Comparison of ENCODE assay signal across 1 cellular context in genomic region chr2:168890006-168890782, GRCh38.
TF ChIP-seq lines count a peak whose summit lies in the region.

Gene SPC25, minus strand, starts transcription at chr2:168890430. Its CDS starts 911 bp downstream, at chr2:168889519.

TF ChIP-seq in HEK293, 187 proteins besides CTCF, POLR2A, EP300 and RAD21 (continued from another document and continues in another):
- TF ChIP-seq, protein P1, sequence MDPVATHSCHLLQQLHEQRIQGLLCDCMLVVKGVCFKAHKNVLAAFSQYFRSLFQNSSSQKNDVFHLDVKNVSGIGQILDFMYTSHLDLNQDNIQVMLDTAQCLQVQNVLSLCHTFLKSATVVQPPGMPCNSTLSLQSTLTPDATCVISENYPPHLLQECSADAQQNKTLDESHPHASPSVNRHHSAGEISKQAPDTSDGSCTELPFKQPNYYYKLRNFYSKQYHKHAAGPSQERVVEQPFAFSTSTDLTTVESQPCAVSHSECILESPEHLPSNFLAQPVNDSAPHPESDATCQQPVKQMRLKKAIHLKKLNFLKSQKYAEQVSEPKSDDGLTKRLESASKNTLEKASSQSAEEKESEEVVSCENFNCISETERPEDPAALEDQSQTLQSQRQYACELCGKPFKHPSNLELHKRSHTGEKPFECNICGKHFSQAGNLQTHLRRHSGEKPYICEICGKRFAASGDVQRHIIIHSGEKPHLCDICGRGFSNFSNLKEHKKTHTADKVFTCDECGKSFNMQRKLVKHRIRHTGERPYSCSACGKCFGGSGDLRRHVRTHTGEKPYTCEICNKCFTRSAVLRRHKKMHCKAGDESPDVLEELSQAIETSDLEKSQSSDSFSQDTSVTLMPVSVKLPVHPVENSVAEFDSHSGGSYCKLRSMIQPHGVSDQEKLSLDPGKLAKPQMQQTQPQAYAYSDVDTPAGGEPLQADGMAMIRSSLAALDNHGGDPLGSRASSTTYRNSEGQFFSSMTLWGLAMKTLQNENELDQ (tag by site-specific recombination; IDR thresholded peaks at IDR 0.05; ENCODE audit: low read depth), result no peak
- peak; percentile 70 for TF ChIP-seq ZNF341 (tag by site-specific recombination; IDR thresholded peaks at IDR 0.05; ENCODE audit: low read depth)
- peak; percentile 75 for TF ChIP-seq EGR2 (tag by site-specific recombination; IDR thresholded peaks at IDR 0.05; ENCODE audit: low read depth)
- no peak for TF ChIP-seq ZNF302 (tag by site-specific recombination; IDR thresholded peaks at IDR 0.05; ENCODE audit: low read depth)
- no peak for TF ChIP-seq ZNF223 (tag by site-specific recombination; IDR thresholded peaks at IDR 0.05)
- no peak for TF ChIP-seq ZFP41 (tag by site-specific recombination; IDR thresholded peaks at IDR 0.05; ENCODE audit: borderline replicate concordance)
- TF ChIP-seq, protein P2, sequence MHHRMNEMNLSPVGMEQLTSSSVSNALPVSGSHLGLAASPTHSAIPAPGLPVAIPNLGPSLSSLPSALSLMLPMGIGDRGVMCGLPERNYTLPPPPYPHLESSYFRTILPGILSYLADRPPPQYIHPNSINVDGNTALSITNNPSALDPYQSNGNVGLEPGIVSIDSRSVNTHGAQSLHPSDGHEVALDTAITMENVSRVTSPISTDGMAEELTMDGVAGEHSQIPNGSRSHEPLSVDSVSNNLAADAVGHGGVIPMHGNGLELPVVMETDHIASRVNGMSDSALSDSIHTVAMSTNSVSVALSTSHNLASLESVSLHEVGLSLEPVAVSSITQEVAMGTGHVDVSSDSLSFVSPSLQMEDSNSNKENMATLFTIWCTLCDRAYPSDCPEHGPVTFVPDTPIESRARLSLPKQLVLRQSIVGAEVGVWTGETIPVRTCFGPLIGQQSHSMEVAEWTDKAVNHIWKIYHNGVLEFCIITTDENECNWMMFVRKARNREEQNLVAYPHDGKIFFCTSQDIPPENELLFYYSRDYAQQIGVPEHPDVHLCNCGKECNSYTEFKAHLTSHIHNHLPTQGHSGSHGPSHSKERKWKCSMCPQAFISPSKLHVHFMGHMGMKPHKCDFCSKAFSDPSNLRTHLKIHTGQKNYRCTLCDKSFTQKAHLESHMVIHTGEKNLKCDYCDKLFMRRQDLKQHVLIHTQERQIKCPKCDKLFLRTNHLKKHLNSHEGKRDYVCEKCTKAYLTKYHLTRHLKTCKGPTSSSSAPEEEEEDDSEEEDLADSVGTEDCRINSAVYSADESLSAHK (tag by site-specific recombination; IDR thresholded peaks at IDR 0.05), result no peak
- TF ChIP-seq ZNF521 (tag by site-specific recombination; IDR thresholded peaks at IDR 0.05), result no peak
- no peak for TF ChIP-seq GLIS2 (tag by site-specific recombination; IDR thresholded peaks at IDR 0.05)
- 0 out of 2 replicates have a peak, but pooled peaks have one; percentile 17 for TF ChIP-seq PBX3 (CRISPR knock-in tag; IDR thresholded peaks at IDR 0.05)
- TF ChIP-seq, protein P3, sequence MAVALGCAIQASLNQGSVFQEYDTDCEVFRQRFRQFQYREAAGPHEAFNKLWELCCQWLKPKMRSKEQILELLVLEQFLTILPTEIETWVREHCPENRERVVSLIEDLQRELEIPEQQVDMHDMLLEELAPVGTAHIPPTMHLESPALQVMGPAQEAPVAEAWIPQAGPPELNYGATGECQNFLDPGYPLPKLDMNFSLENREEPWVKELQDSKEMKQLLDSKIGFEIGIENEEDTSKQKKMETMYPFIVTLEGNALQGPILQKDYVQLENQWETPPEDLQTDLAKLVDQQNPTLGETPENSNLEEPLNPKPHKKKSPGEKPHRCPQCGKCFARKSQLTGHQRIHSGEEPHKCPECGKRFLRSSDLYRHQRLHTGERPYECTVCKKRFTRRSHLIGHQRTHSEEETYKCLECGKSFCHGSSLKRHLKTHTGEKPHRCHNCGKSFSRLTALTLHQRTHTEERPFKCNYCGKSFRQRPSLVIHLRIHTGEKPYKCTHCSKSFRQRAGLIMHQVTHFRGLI (tag by site-specific recombination; IDR thresholded peaks at IDR 0.05), result peak; percentile 72
- TF ChIP-seq, protein P4, sequence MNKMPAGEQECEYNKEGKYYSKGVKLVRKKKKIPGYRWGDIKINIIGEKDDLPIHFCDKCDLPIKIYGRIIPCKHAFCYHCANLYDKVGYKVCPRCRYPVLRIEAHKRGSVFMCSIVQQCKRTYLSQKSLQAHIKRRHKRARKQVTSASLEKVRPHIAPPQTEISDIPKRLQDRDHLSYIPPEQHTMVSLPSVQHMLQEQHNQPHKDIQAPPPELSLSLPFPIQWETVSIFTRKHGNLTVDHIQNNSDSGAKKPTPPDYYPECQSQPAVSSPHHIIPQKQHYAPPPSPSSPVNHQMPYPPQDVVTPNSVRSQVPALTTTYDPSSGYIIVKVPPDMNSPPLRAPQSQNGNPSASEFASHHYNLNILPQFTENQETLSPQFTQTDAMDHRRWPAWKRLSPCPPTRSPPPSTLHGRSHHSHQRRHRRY (tag by site-specific recombination; IDR thresholded peaks at IDR 0.05), result no peak
- TF ChIP-seq ZBTB8A (tag by site-specific recombination; IDR thresholded peaks at IDR 0.05), result no peak; the same call in 1 of the 2 replicates
- peak; percentile 54 for TF ChIP-seq SP7 (tag by site-specific recombination; IDR thresholded peaks at IDR 0.05)
- peak; percentile 86 for TF ChIP-seq ZBTB17 (tag by site-specific recombination; IDR thresholded peaks at IDR 0.05)
- TF ChIP-seq, protein P5, sequence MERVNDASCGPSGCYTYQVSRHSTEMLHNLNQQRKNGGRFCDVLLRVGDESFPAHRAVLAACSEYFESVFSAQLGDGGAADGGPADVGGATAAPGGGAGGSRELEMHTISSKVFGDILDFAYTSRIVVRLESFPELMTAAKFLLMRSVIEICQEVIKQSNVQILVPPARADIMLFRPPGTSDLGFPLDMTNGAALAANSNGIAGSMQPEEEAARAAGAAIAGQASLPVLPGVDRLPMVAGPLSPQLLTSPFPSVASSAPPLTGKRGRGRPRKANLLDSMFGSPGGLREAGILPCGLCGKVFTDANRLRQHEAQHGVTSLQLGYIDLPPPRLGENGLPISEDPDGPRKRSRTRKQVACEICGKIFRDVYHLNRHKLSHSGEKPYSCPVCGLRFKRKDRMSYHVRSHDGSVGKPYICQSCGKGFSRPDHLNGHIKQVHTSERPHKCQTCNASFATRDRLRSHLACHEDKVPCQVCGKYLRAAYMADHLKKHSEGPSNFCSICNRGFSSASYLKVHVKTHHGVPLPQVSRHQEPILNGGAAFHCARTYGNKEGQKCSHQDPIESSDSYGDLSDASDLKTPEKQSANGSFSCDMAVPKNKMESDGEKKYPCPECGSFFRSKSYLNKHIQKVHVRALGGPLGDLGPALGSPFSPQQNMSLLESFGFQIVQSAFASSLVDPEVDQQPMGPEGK (tag by site-specific recombination; IDR thresholded peaks at IDR 0.05), result peak; percentile 57
- no peak for TF ChIP-seq ZNF704 (tag by site-specific recombination; IDR thresholded peaks at IDR 0.05)
- TF ChIP-seq, protein P6, sequence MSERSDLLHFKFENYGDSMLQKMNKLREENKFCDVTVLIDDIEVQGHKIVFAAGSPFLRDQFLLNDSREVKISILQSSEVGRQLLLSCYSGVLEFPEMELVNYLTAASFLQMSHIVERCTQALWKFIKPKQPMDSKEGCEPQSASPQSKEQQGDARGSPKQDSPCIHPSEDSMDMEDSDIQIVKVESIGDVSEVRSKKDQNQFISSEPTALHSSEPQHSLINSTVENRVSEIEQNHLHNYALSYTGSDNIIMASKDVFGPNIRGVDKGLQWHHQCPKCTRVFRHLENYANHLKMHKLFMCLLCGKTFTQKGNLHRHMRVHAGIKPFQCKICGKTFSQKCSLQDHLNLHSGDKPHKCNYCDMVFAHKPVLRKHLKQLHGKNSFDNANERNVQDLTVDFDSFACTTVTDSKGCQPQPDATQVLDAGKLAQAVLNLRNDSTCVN (tag by site-specific recombination; optimal IDR thresholded peaks at IDR 0.05), result peak; percentile 55
- TF ChIP-seq ZNF248 (tag by site-specific recombination; IDR thresholded peaks at IDR 0.05), result no peak
- no peak for TF ChIP-seq ZNF785 (tag by site-specific recombination; IDR thresholded peaks at IDR 0.05)
- TF ChIP-seq PRDM1 (tag by site-specific recombination; IDR thresholded peaks at IDR 0.05), result 0 out of 2 replicates have a peak, but pooled peaks have one; percentile 41
- TF ChIP-seq ZNF555 (tag by site-specific recombination; conservative IDR thresholded peaks at IDR 0.05), result no peak
- TF ChIP-seq ZNF175 (tag by site-specific recombination; IDR thresholded peaks at IDR 0.05), result no peak
- TF ChIP-seq, protein P7, sequence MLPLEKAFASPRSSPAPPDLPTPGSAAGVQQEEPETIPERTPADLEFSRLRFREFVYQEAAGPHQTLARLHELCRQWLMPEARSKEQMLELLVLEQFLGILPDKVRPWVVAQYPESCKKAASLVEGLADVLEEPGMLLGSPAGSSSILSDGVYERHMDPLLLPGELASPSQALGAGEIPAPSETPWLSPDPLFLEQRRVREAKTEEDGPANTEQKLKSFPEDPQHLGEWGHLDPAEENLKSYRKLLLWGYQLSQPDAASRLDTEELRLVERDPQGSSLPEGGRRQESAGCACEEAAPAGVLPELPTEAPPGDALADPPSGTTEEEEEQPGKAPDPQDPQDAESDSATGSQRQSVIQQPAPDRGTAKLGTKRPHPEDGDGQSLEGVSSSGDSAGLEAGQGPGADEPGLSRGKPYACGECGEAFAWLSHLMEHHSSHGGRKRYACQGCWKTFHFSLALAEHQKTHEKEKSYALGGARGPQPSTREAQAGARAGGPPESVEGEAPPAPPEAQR (tag by site-specific recombination; IDR thresholded peaks at IDR 0.05), result no peak
- TF ChIP-seq ZNF621 (tag by site-specific recombination; IDR thresholded peaks at IDR 0.05), result no peak
- no peak for TF ChIP-seq TCF7L2 (IDR thresholded peaks at IDR 0.05; ENCODE audit: borderline replicate concordance, low read depth, low read length)
- TF ChIP-seq YY2 (tag by site-specific recombination; IDR thresholded peaks at IDR 0.05), result peak; percentile 82
- no peak for TF ChIP-seq SCRT1 (tag by site-specific recombination; IDR thresholded peaks at IDR 0.05; ENCODE audit: borderline replicate concordance)
- TF ChIP-seq ZNF76 (tag by site-specific recombination; IDR thresholded peaks at IDR 0.05; ENCODE audit: borderline replicate concordance, low read depth), result peak; percentile 96
- TF ChIP-seq ZNF394 (tag by site-specific recombination; IDR thresholded peaks at IDR 0.05; ENCODE audit: borderline replicate concordance), result no peak
- TF ChIP-seq ZNF221 (tag by site-specific recombination; IDR thresholded peaks at IDR 0.05; ENCODE audit: borderline replicate concordance), result no peak
- TF ChIP-seq ZIC2 (tag by site-specific recombination; IDR thresholded peaks at IDR 0.05), result no peak; the same call in 1 of the 2 replicates
- TF ChIP-seq ZNF768 (tag by site-specific recombination; IDR thresholded peaks at IDR 0.05), result no peak
- TF ChIP-seq ZNF600 (tag by site-specific recombination; IDR thresholded peaks at IDR 0.05), result no peak
- no peak for TF ChIP-seq ZNF24 (tag by site-specific recombination; IDR thresholded peaks at IDR 0.05)
- TF ChIP-seq ZFP69B (tag by site-specific recombination; IDR thresholded peaks at IDR 0.05), result no peak
- TF ChIP-seq ZNF433 (tag by site-specific recombination; IDR thresholded peaks at IDR 0.05; ENCODE audit: low read depth), result no peak
- no peak for TF ChIP-seq ZNF140 (tag by site-specific recombination; IDR thresholded peaks at IDR 0.05)
- TF ChIP-seq ZNF660 (tag by site-specific recombination; IDR thresholded peaks at IDR 0.05), result no peak
- TF ChIP-seq ZNF701 (tag by site-specific recombination; IDR thresholded peaks at IDR 0.05), result no peak
- no peak for TF ChIP-seq ZNF157 (tag by site-specific recombination; IDR thresholded peaks at IDR 0.05)
- TF ChIP-seq REPIN1 (tag by site-specific recombination; IDR thresholded peaks at IDR 0.05; ENCODE audit: low read depth), result peak; percentile 65; the same call in 1 of the 2 replicates
- TF ChIP-seq ZFP37 (tag by site-specific recombination; IDR thresholded peaks at IDR 0.05), result peak; percentile 68; the same call in 1 of the 2 replicates
- TF ChIP-seq KLF16 (tag by site-specific recombination; IDR thresholded peaks at IDR 0.05), result 0 out of 2 replicates have a peak, but pooled peaks have one; percentile 41
- no peak for TF ChIP-seq GFI1B (tag by site-specific recombination; IDR thresholded peaks at IDR 0.05)
- TF ChIP-seq KLF7 (tag by site-specific recombination; IDR thresholded peaks at IDR 0.05; ENCODE audit: borderline replicate concordance), result no peak
- 0 out of 2 replicates have a peak, but pooled peaks have one; percentile 24 for TF ChIP-seq ZNF324 (tag by site-specific recombination; IDR thresholded peaks at IDR 0.05)
- TF ChIP-seq, protein P8, sequence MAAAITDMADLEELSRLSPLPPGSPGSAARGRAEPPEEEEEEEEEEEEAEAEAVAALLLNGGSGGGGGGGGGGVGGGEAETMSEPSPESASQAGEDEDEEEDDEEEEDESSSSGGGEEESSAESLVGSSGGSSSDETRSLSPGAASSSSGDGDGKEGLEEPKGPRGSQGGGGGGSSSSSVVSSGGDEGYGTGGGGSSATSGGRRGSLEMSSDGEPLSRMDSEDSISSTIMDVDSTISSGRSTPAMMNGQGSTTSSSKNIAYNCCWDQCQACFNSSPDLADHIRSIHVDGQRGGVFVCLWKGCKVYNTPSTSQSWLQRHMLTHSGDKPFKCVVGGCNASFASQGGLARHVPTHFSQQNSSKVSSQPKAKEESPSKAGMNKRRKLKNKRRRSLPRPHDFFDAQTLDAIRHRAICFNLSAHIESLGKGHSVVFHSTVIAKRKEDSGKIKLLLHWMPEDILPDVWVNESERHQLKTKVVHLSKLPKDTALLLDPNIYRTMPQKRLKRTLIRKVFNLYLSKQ (tag by site-specific recombination; IDR thresholded peaks at IDR 0.05; ENCODE audit: borderline replicate concordance), result no peak
- TF ChIP-seq ZBTB1 (tag by site-specific recombination; IDR thresholded peaks at IDR 0.05), result no peak
- TF ChIP-seq ZSCAN23 (tag by site-specific recombination; IDR thresholded peaks at IDR 0.05), result no peak
